In genomic region chr1:197526736-197527371, GRCh38 we compare ENCODE assay signal across 8 cellular contexts.
A peak's percentile ranks its signal among the peaks of the same experiment; 100 is the strongest.
DNase-seq lines count a peak whose midpoint lies in the region; ATAC-seq, FAIRE-seq and TF ChIP-seq lines count a peak whose summit lies in the region.

No MANE protein-coding gene starts in this region.

- TF ChIP-seq RAD21 in GM12878 (IDR thresholded peaks at IDR 0.05; ENCODE audit: insufficient read depth, low read depth, low read length) = peak; percentile 35; the same call in 1 of the 2 replicates

- H3K27me3 ChIP-seq in GM12878 (replicated peaks in 1 of 2; ENCODE audit: control insufficient read depth in 2 of 2, insufficient read depth in 2 of 2, low read length in 1 of 2) (no peaks in the 10 kb centered on the region), lung (ENCODE audit: control insufficient read depth, insufficient read depth) (no peaks in the 10 kb centered on the region)

- no peaks in the 10 kb centered on the region for H3K36me3 ChIP-seq in GM12878 (ENCODE audit: control insufficient read depth in 2 of 2, insufficient read depth in 2 of 2, low read length in 1 of 2)
- no peaks in the 10 kb centered on the region for H3K36me3 ChIP-seq in lung (ENCODE audit: control insufficient read depth in 2 of 2, insufficient read depth in 2 of 2, low read length in 2 of 2)

- H3K4me2 ChIP-seq in GM12878 (ENCODE audit: control insufficient read depth, insufficient read depth) = no peak overlapping the region

- DNase-seq in NCI-H2029 (lab: John Stamatoyannopoulos, UW) = peak; percentile 3
- DNase-seq in GM12878 (ENCODE audit: low read depth, low spot score) = no peak
- no peak for DNase-seq in lung (ENCODE audit: low spot score)
- DNase-seq in GM19238 (ENCODE audit: insufficient read length, low spot score) = no peak
- no peak for DNase-seq in activated naive CD4-positive, alpha-beta T cell treated with Interleukin-2 at 50 U/mL for 16 hours
- no peak for DNase-seq in activated CD4-positive, alpha-beta T cell treated with anti-CD3 and anti-CD28 coated beads, Interleukin-2, amount 50 U/mL, for 1 hour

- no peaks in the 10 kb centered on the region for H3K4me1 ChIP-seq in GM12878 (ENCODE audit: control insufficient read depth, insufficient read depth, low read length)
- H3K4me1 ChIP-seq in lung (ENCODE audit: control insufficient read depth in 2 of 2, insufficient read depth in 2 of 2, low read length in 2 of 2) = no peaks in the 10 kb centered on the region

- RAD21 ChIA-PET in GM12878 (lab: Charles Lee; ENCODE audit: unreplicated experiment) = interaction anchor here (0.9 to 1.6 kb wide), 4 partner anchors 13 to 822 kb away, joined by 3 to 9 read pairs (median 4); no protein-coding TSS in a partner anchor

- in situ Hi-C loops in GM12878 (cut with MboI) = loop anchor here (25.0 kb wide), 1 partner anchor 1160 kb away; no protein-coding TSS in a partner anchor

- H3K9me3 ChIP-seq in GM12878 (replicated peaks; ENCODE audit: control insufficient read depth, insufficient read depth, low read length) (no peaks in the 10 kb centered on the region), lung (ENCODE audit: control insufficient read depth in 2 of 2, insufficient read depth in 1 of 2, low read length in 1 of 2) (no peaks in the 10 kb centered on the region)

- peak; percentile 22 for TF ChIP-seq CTCF in GM12873 (IDR thresholded peaks at IDR 0.05; ENCODE audit: insufficient read depth, low read depth, low read length, missing control alignments)
- peak in 2 of 3 experiments; percentile 29 to 39; a peak in 3 of 6 replicates for TF ChIP-seq CTCF in GM12878 (IDR thresholded peaks at IDR 0.05 in 2 of 3, conservative IDR thresholded peaks at IDR 0.05 in 1 of 3; ENCODE audit: control insufficient read depth in 2 of 3, extremely low read depth in 1 of 3, insufficient read depth in 1 of 3, low read depth in 3 of 3, low read length in 3 of 3)
- TF ChIP-seq CTCF in lung (IDR thresholded peaks at IDR 0.05; ENCODE audit: control extremely low read depth, extremely low read depth) = peak; percentile 13

- CTCF ChIA-PET in GM12878 (lab: Yijun Ruan, JAX) = interaction anchor here (0.6 to 2.4 kb wide), 15 partner anchors 8 to 941 kb away, joined by 3 to 17 read pairs (median 4); no protein-coding TSS in a partner anchor

- POLR2A ChIA-PET in GM12878 (lab: Charles Lee) = no interaction called here

- no TSS peak for BruUV-seq in GM12878 (replicated peaks; lab: Mats Ljungman, UMichigan)

- no peak overlapping the region for H2AFZ ChIP-seq in GM12878 (ENCODE audit: control insufficient read depth, low read depth, low read length)

- no peak for TF ChIP-seq POLR2A in GM12878 (IDR thresholded peaks at IDR 0.05; ENCODE audit: low read depth, low read length)

- intact Hi-C loops in GM12878 (cut with micrococcal nuclease; ENCODE audit: unreplicated experiment) = loop anchor here (1.0 kb wide), 1 partner anchor 397 kb away; no protein-coding TSS in a partner anchor

- FAIRE-seq in A204.1 (lab: Jason Lieb, UNC) (peak; percentile 99), GM12878 (lab: Jason Lieb, UNC) (peak; percentile 84)

- H4K20me1 ChIP-seq in GM12878 (ENCODE audit: control insufficient read depth, insufficient read depth) = no peaks in the 10 kb centered on the region

- WGBS in GM12878 (ENCODE audit: insufficient coverage, insufficient replicate concordance, low lambda C conversion rate, missing lambda C conversion rate) = 41% methylated on average over 4 of the region's 4 CpGs
- WGBS in lung, 2 donors = 69 to 75% methylated on average over 4 of the region's 4 CpGs

- H3K27ac ChIP-seq in GM12878 (ENCODE audit: control insufficient read depth, insufficient read depth) (no peak overlapping the region), lung (ENCODE audit: low read depth in 1 of 2, low read length in 1 of 2) (no peak overlapping the region)

- no peaks in the 10 kb centered on the region for H3K79me2 ChIP-seq in GM12878 (ENCODE audit: control insufficient read depth, insufficient read depth, low read length)

- ATAC-seq in GM12878 (no peak), lung (ENCODE audit: insufficient read depth, low FRiP score) (no peak)

- no peak for TF ChIP-seq EP300 in GM12878 (IDR thresholded peaks at IDR 0.05; ENCODE audit: borderline replicate concordance in 1 of 2, control insufficient read depth in 1 of 2, low read depth in 2 of 2, low read length in 2 of 2)

- H3K4me3 ChIP-seq in GM12878 = no peak overlapping the region
- no peak overlapping the region for H3K4me3 ChIP-seq in lung

- SMC1A ChIA-PET in GM12878 (lab: Charles Lee; ENCODE audit: uncharacterized antibody, unreplicated experiment) = interaction anchor here (0.5 to 1.6 kb wide), 6 partner anchors 11 to 939 kb away, joined by 3 to 11 read pairs (median 3); no protein-coding TSS in a partner anchor

- H3K9ac ChIP-seq in GM12878 (ENCODE audit: control insufficient read depth, insufficient read depth, low read length) = no peak overlapping the region

TF ChIP-seq in GM12878, 131 proteins besides CTCF, POLR2A, EP300 and RAD21:
- no peak for TF ChIP-seq ZBTB11 (CRISPR knock-in tag; IDR thresholded peaks at IDR 0.05)
- TF ChIP-seq CREM (IDR thresholded peaks at IDR 0.05; ENCODE audit: low read depth) = no peak
- peak; percentile 12; the same call in 1 of the 2 replicates for TF ChIP-seq SMC3 (IDR thresholded peaks at IDR 0.05; ENCODE audit: borderline replicate concordance, low read length)
- TF ChIP-seq E4F1 (IDR thresholded peaks at IDR 0.05; ENCODE audit: borderline replicate concordance, partially characterized antibody) = no peak
